ENCODE assay signal across 13 cellular contexts in the genomic region with DNA sequence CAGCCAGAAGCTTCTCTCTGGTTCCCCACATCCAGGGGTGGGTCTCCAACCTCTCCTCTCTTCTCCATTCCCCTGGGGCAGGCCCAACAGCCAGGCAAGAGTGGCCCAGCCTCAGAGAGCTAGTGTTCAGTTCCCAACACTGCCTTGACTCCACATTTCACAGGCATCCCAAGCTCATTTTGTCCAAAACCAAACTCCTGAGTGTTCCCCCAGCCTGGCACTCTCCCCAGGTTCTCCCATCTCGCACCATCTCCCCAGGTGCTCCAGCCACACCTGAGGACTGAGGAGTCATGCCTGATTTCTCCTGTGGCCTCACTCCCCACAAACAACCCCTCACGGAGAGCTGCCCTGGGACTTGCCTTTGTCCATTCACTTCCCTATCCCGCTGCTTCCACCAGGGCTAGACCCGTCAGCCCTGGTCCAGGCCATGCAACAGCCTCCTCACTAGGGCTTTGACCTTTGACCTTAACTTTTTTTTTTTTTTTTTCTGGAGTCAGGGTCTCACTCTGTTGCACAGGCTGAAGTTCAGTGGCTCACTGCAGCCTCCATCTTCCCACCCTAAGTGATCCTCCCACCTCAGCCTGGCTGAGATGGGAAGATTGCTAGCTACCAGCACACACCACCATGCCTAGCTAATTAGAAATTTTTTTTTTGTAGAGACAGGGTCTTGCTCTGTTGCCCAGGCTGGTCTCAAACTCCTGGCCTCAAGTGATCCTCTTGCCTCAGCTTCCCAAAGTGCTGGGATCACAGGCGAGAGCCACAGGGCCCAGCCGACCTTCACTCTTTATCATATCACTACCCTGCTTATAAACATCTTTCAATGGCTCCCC. TPM values are rescaled to one million over a fixed set of nuclear protein-coding genes. Genes with fewer than 3 reads are reported as not detected.
DNase-seq lines count a peak whose midpoint lies in the region; FAIRE-seq and TF ChIP-seq lines count a peak whose summit lies in the region.
"Had no signal": no experiment of that assay in that cellular context is flagged by ENCODE, and none has a peak within 500 bp of the region (broad histone marks: within the 10 kb centered on the region; RNA-seq: fewer than 3 reads in every experiment).

No MANE protein-coding gene starts in this region.

- 54 to 68% (median 58%) methylated on average over 6 of the region's 6 CpGs for WGBS in spleen, 5 donors

- H3K4me1 Mint-ChIP-seq in activated CD4-positive, alpha-beta T cell treated with anti-CD3 and anti-CD28 coated beads, Interleukin-2, amount 10 ng/mL, durations not matched to agents 7 days and 5 days: peaks cover 77% of the 10 kb centered on the region
- H3K4me1 Mint-ChIP-seq in chondrocyte (ENCODE audit: low read depth): peaks cover 33% of the 10 kb centered on the region

- H3K4me2 ChIP-seq in KMS-11: peak overlapping the region; percentile 61; the same call in 1 of the 2 replicates
- H3K4me2 ChIP-seq: hepatocyte had no signal

- H3K9me3 ChIP-seq in spleen: no peaks in the 10 kb centered on the region

- DNase-seq in activated CD4-positive, alpha-beta T cell treated with anti-CD3 and anti-CD28 coated beads, Interleukin-2, amount 10 ng/mL, durations not matched to agents 7 days and 5 days: no peak
- no peak for DNase-seq in activated CD4-positive, alpha-beta T cell treated with anti-CD3 and anti-CD28 coated beads, Interleukin-2, amount 50 U/mL, for 1 hour
- DNase-seq in chondrocyte (ENCODE audit: low spot score): no peak
- DNase-seq in spleen: peak; percentile 79
- DNase-seq in RCC 7860 (ENCODE audit: low spot score): no peak
- no peak for DNase-seq in NK-92 treated with Interleukin-12 subunit alpha and Interleukin-12 subunit beta, amount 100 ng/mL, for 24 hours (lab: John Stamatoyannopoulos, UW)
- no peak for DNase-seq in NCI-H2081 (lab: John Stamatoyannopoulos, UW)

- no peaks in the 10 kb centered on the region for H3K27me3 Mint-ChIP-seq in activated CD4-positive, alpha-beta T cell treated with anti-CD3 and anti-CD28 coated beads, Interleukin-2, amount 10 ng/mL, durations not matched to agents 7 days and 5 days
- H3K27me3 Mint-ChIP-seq in chondrocyte (ENCODE audit: low read depth): no peaks in the 10 kb centered on the region

- H4K20me1 ChIP-seq in KMS-11 (ENCODE audit: insufficient read depth): no peaks in the 10 kb centered on the region

- H3K36me3 ChIP-seq in KMS-11 (ENCODE audit: insufficient read depth) (no peaks in the 10 kb centered on the region), spleen (no peaks in the 10 kb centered on the region)

- TF ChIP-seq CTCF in KMS-11 (conservative IDR thresholded peaks at IDR 0.05; ENCODE audit: low read depth, low read length) (no peak), chondrocyte (IDR thresholded peaks at IDR 0.05) (no peak), spleen (IDR thresholded peaks at IDR 0.05 in 8 of 11, conservative IDR thresholded peaks at IDR 0.05 in 3 of 11) (peak in 1 of 11 experiments; percentile 7)

- peak overlapping the region; percentile 37; the same call in 1 of the 2 replicates for H3K27ac ChIP-seq in KMS-11
- peak overlapping the region; percentile 79 to 99 (median 96) for H3K27ac ChIP-seq in spleen
- H3K27ac ChIP-seq: hepatocyte had no signal

- H3K9me3 Mint-ChIP-seq in activated CD4-positive, alpha-beta T cell treated with anti-CD3 and anti-CD28 coated beads, Interleukin-2, amount 10 ng/mL, durations not matched to agents 7 days and 5 days: no peaks in the 10 kb centered on the region
- H3K9me3 Mint-ChIP-seq in chondrocyte (ENCODE audit: low read depth): no peaks in the 10 kb centered on the region

- H3K27me3 ChIP-seq in KMS-11 (ENCODE audit: insufficient read depth, low read depth): no peaks in the 10 kb centered on the region
- H3K27me3 ChIP-seq in spleen (replicated peaks in 1 of 7): no peaks in the 10 kb centered on the region
- H3K27me3 ChIP-seq: hepatocyte had no signal

- POLR2A ChIA-PET in activated CD4-positive, alpha-beta T cell treated with anti-CD3 and anti-CD28 coated beads, Interleukin-2, amount 10 ng/mL, durations not matched to agents 7 days and 5 days (lab: Charles Lee): interaction anchor here (1.0 to 1.3 kb wide), 2 partner anchors 10 to 144 kb away, joined by 3 to 14 read pairs; no protein-coding TSS in a partner anchor

- H3K4me3 ChIP-seq in KMS-11 (IDR thresholded peaks at IDR 0.05; ENCODE audit: insufficient read depth, low read depth, low read length) (no peak overlapping the region), spleen (peak overlapping the region in 3 of 8 donors; percentile 1 to 56 (median 1))
- H3K4me3 ChIP-seq: hepatocyte had no signal

- peak overlapping the region; percentile 92 for H3K27ac Mint-ChIP-seq in activated CD4-positive, alpha-beta T cell treated with anti-CD3 and anti-CD28 coated beads, Interleukin-2, amount 10 ng/mL, durations not matched to agents 7 days and 5 days
- peak overlapping the region; percentile 66 for H3K27ac Mint-ChIP-seq in chondrocyte (ENCODE audit: unreplicated experiment)
- H3K27ac Mint-ChIP-seq: progenitor cell of endocrine pancreas had no signal

- H3K4me1 ChIP-seq in KMS-11 (ENCODE audit: low read depth, poor library complexity, severe bottlenecking) (peaks cover 75% of the 10 kb centered on the region), spleen (peaks cover 71 to 93% (median 89%) of the 10 kb centered on the region in 6 donors)

- H3K79me2 ChIP-seq in KMS-11 (ENCODE audit: insufficient read depth, low read depth): peaks cover 6% of the 10 kb centered on the region

- TF ChIP-seq POLR2A in spleen (IDR thresholded peaks at IDR 0.05): no peak

- H3K9ac ChIP-seq in KMS-11: no peak overlapping the region

- 0 out of 2 replicates have a peak overlapping the region, but pooled peaks have one; percentile 20 for H2AFZ ChIP-seq in KMS-11 (ENCODE audit: low read depth)
- H2AFZ ChIP-seq: hepatocyte had no signal

- peaks cover 12% of the 10 kb centered on the region for H3K36me3 Mint-ChIP-seq in activated CD4-positive, alpha-beta T cell treated with anti-CD3 and anti-CD28 coated beads, Interleukin-2, amount 10 ng/mL, durations not matched to agents 7 days and 5 days (ENCODE audit: low read depth)
- H3K36me3 Mint-ChIP-seq in chondrocyte (ENCODE audit: low read depth): no peaks in the 10 kb centered on the region

- CTCF ChIA-PET in activated CD4-positive, alpha-beta T cell treated with anti-CD3 and anti-CD28 coated beads, Interleukin-2, amount 10 ng/mL, durations not matched to agents 7 days and 5 days (lab: Charles Lee): interaction anchor here (0.7 to 27.9 kb wide), 11 partner anchors 8 to 181 kb away, joined by 3 to 930 read pairs (median 4); partner anchors contain the start of genes LMAN1L and RPP25

- intact Hi-C loops in spleen (cut with DNase I; ENCODE audit: low total_unique reads): loop anchor here (10.0 kb wide), 1 partner anchor 427 kb away; the partner anchor contains the start of gene C15orf39

- H3K4me3 Mint-ChIP-seq in activated CD4-positive, alpha-beta T cell treated with anti-CD3 and anti-CD28 coated beads, Interleukin-2, amount 10 ng/mL, durations not matched to agents 7 days and 5 days: peak overlapping the region; percentile 67
- no peak overlapping the region for H3K4me3 Mint-ChIP-seq in chondrocyte (ENCODE audit: unreplicated experiment)

- FAIRE-seq in RCC 7860 (lab: Jason Lieb, UNC): no peak

RNA-seq across cellular contexts. Expression of gene CSK, which starts 3.9 kb away (rescaled TPM):
- total RNA-seq in activated CD4-positive, alpha-beta T cell treated with anti-CD3 and anti-CD28 coated beads, Interleukin-2, amount 10 ng/mL, durations not matched to agents 7 days and 5 days: 100 to 1,000 TPM; 315 to 348 TPM
- total RNA-seq in chondrocyte (39.9 to 47.4 TPM (median 41.5 TPM) in 3 replicates), spleen (100 to 1,000 TPM; 121 to 281 (median 197) TPM)
- polyA plus RNA-seq in spleen: 100 to 1,000 TPM; 150 to 244 (median 187) TPM

RNA-seq across cellular contexts. Expression of gene CYP1A2, which starts 29.3 kb away (rescaled TPM):
- total RNA-seq in activated CD4-positive, alpha-beta T cell treated with anti-CD3 and anti-CD28 coated beads, Interleukin-2, amount 10 ng/mL, durations not matched to agents 7 days and 5 days: not detected
- total RNA-seq in chondrocyte: not detected in 3 replicates
- total RNA-seq in spleen: not detected
- polyA plus RNA-seq in spleen: not detected
- total RNA-seq: dermis blood vessel endothelial cell, H4, hepatocyte, progenitor cell of endocrine pancreas had no signal
- polyA plus RNA-seq: AG04450 had no signal

RNA-seq across cellular contexts. Expression of gene LMAN1L, which starts 34.7 kb away (rescaled TPM):
- under 1 TPM; 0.87 to 0.92 TPM for total RNA-seq in activated CD4-positive, alpha-beta T cell treated with anti-CD3 and anti-CD28 coated beads, Interleukin-2, amount 10 ng/mL, durations not matched to agents 7 days and 5 days
- total RNA-seq in chondrocyte: 0.82 TPM in 1 of 3 replicates, not detected in the others
- 100 to 1,000 TPM in 4 of 7 donors, 10 to 100 TPM in 3; 55.3 to 164 (median 106) TPM for total RNA-seq in spleen
- polyA plus RNA-seq in spleen: 10 to 100 TPM in 2 of 3 donors, 1 to 10 TPM in 1; 2.4 to 36.8 (median 25.6) TPM
- total RNA-seq: dermis blood vessel endothelial cell, hepatocyte, progenitor cell of endocrine pancreas had no signal
- polyA plus RNA-seq: AG04450, hepatocyte had no signal

RNA-seq across cellular contexts. Expression of gene CPLX3, which starts 48.4 kb away (rescaled TPM):
- under 1 TPM; 0.12 to 0.19 TPM for total RNA-seq in activated CD4-positive, alpha-beta T cell treated with anti-CD3 and anti-CD28 coated beads, Interleukin-2, amount 10 ng/mL, durations not matched to agents 7 days and 5 days
- total RNA-seq in chondrocyte (not detected in 3 replicates), spleen (10 to 100 TPM; 17.7 to 73.7 (median 37.0) TPM)
- 100 to 1,000 TPM in 2 of 3 donors, 10 to 100 TPM in 1; 28.9 to 207 (median 127) TPM for polyA plus RNA-seq in spleen
- total RNA-seq: dermis blood vessel endothelial cell, H4, hepatocyte, progenitor cell of endocrine pancreas had no signal
- polyA plus RNA-seq: AG04450, hepatocyte had no signal

RNA-seq across cellular contexts. Expression of gene CYP1A1, which starts 52.7 kb away (rescaled TPM):
- 1 to 10 TPM; 2.2 to 2.9 TPM for total RNA-seq in activated CD4-positive, alpha-beta T cell treated with anti-CD3 and anti-CD28 coated beads, Interleukin-2, amount 10 ng/mL, durations not matched to agents 7 days and 5 days
- total RNA-seq in chondrocyte: 0.22 to 0.67 TPM (median 0.27 TPM) in 3 replicates
- total RNA-seq in spleen: 1 to 10 TPM in 1 of 7 donors, not detected in 6; 1.1 TPM
- polyA plus RNA-seq in spleen: under 1 TPM; 0.03 to 0.06 (median 0.04) TPM

Comparison
In these comparisons a context has a peak if more than half of its experiments do, and no peak if none do; other contexts are left out.
1. RNA of gene LMAN1L, which starts 34.7 kb away (total RNA-seq): 55.3 to 164 TPM in spleen; 0.87 to 0.92 TPM in activated CD4-positive, alpha-beta T cell treated with anti-CD3 and anti-CD28 coated beads, Interleukin-2, amount 10 ng/mL, durations not matched to agents 7 days and 5 days and 0.82 TPM in chondrocyte; every median in the first group is over 10 times any median in the second.